ENCODE assay signal across 3 cellular contexts in the genomic region with DNA sequence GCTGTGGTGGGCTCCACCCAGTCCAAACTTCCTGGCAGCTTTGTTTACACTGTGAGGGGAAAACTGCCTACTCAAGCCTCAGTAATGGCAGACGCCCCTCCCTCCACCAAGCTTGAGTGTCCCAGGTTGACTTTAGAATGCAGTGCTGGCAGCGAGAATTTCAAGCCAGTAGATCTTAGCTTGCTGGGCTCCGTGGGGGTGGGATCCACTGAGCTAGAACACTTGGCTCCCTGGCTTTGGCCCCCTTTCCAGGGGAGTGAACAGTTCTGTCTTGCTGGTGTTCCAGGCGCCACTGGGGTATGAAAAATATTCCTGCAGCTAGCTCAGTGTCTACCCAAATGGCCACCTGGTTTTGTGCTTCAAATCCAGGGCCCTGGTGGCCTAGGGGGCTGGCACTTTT. TPM values are rescaled to one million over a fixed set of nuclear protein-coding genes. Genes with fewer than 3 reads are reported as not detected.
"Had no signal": no experiment of that assay in that cellular context is flagged by ENCODE, and none has a peak within 500 bp of the region (broad histone marks: within the 10 kb centered on the region; RNA-seq: fewer than 3 reads in every experiment).

No MANE protein-coding gene starts in this region.

RNA-seq across cellular contexts. Expression of a gene that starts 49.6 kb away (rescaled TPM):
- total RNA-seq: HT-29, K562 had no signal
- polyA plus RNA-seq: IgD-negative memory B cell, K562 had no signal
